ENCODE assay signal across 8 cellular contexts in genomic region chr15:94844533-94845390, GRCh38.
A peak's percentile ranks its signal among the peaks of the same experiment; 100 is the strongest.
DNase-seq lines count a peak whose midpoint lies in the region; ATAC-seq and TF ChIP-seq lines count a peak whose summit lies in the region.

No MANE protein-coding gene starts in this region.

- 6 to 11% methylated on average over 28 to 43 of the region's 83 CpGs for WGBS in mesodermal cell (ENCODE audit: insufficient coverage in 2 of 2), 2 experiments

- H3K4me1 ChIP-seq in mesodermal cell (ENCODE audit: control insufficient read depth, insufficient read depth, low read length, poor library complexity, severe bottlenecking) (peaks cover 10% of the 10 kb centered on the region), vagina (no peaks in the 10 kb centered on the region)

- peak; percentile 64 for ATAC-seq in esophagus mucosa

- H3K36me3 ChIP-seq in mesodermal cell (ENCODE audit: control insufficient read depth, insufficient read depth, low read length) (no peaks in the 10 kb centered on the region), vagina (no peaks in the 10 kb centered on the region)

- H3K4me3 ChIP-seq in mesodermal cell (ENCODE audit: extremely low read depth, insufficient read depth, low read length, poor library complexity, severe bottlenecking) (peak overlapping the region; percentile 18), vagina (peak overlapping the region; percentile 34 to 63)

- DNase-seq in Ammon's horn (ENCODE audit: low spot score) (peak; percentile 17), NCI-H1092 treated with DMSO at 0.1 percent for 48 hours (lab: John Stamatoyannopoulos, UW) (peak; percentile 49), vagina (ENCODE audit: extremely low spot score in 2 of 2) (no peak), NOMO-1 treated with dmso at 0.1 percent for 144 hours (lab: John Stamatoyannopoulos, UW; ENCODE audit: unreplicated experiment) (no peak), T-helper 1 cell (no peak)
- no peak for DNase-seq in activated effector memory CD4-positive, alpha-beta T cell treated with anti-CD3 and anti-CD28 coated beads, Interleukin-2, amount 50 U/mL, for 16 hours

- H3K9me3 ChIP-seq in mesodermal cell (ENCODE audit: control insufficient read depth, low read length) (peaks cover 24% of the 10 kb centered on the region), vagina (no peaks in the 10 kb centered on the region)

- no peak for TF ChIP-seq POLR2A in vagina (IDR thresholded peaks at IDR 0.05)

- TF ChIP-seq CTCF in vagina (IDR thresholded peaks at IDR 0.05) = no peak

- H3K27ac ChIP-seq in mesodermal cell (ENCODE audit: low read depth, low read length, severe bottlenecking) = peak overlapping the region; percentile 87
- H3K27ac ChIP-seq in vagina = peak overlapping the region; percentile 44

- intact Hi-C loops in vagina (cut with DNase I) = no loop called here

- no peaks in the 10 kb centered on the region for H3K27me3 ChIP-seq in vagina

Comparison
In these comparisons a context has a peak if more than half of its experiments do, and no peak if none do; other contexts are left out.
1. DNase-seq: peak in Ammon's horn (single experiment) and NCI-H1092 treated with DMSO at 0.1 percent for 48 hours (single experiment); none in vagina (0 of 2), NOMO-1 treated with dmso at 0.1 percent for 144 hours (single experiment), activated effector memory CD4-positive, alpha-beta T cell treated with anti-CD3 and anti-CD28 coated beads, Interleukin-2, amount 50 U/mL, for 16 hours (single experiment) and T-helper 1 cell (0 of 5).